Comparison of ENCODE assay signal across 11 cellular contexts in genomic region chr10:109889867-109890266, GRCh38. TPM values are rescaled to one million over a fixed set of nuclear protein-coding genes. Genes with fewer than 3 reads are reported as not detected.
DNase-seq lines count a peak whose midpoint lies in the region; ATAC-seq and TF ChIP-seq lines count a peak whose summit lies in the region.
"Had no signal": no experiment of that assay in that cellular context is flagged by ENCODE, and none has a peak within 500 bp of the region (broad histone marks: within the 10 kb centered on the region; RNA-seq: fewer than 3 reads in every experiment).

No MANE protein-coding gene starts in this region.

- no peaks in the 10 kb centered on the region for H3K9me3 ChIP-seq in osteoblast (ENCODE audit: low read depth, low read length)

- no peak overlapping the region for H3K4me3 ChIP-seq in osteoblast (ENCODE audit: insufficient read depth, low read length)

- H3K27ac ChIP-seq in osteoblast (ENCODE audit: low read depth, low read length): peak overlapping the region; percentile 76
- H3K27ac ChIP-seq: 22Rv1 had no signal

- no peak overlapping the region for H2AFZ ChIP-seq in osteoblast (ENCODE audit: low read length)

- H3K4me1 Mint-ChIP-seq in T-helper 2 cell treated with Interferon-gamma antibody and Interleukin-4, amounts not matched to agents 5 μg/mL and 100 μg/mL, for 36 hours (ENCODE audit: low read depth): peaks cover 30% of the 10 kb centered on the region
- H3K4me1 Mint-ChIP-seq in central memory CD8-positive, alpha-beta T cell: peaks cover 57% of the 10 kb centered on the region

- ATAC-seq in central memory CD8-positive, alpha-beta T cell (replicated peaks; ENCODE audit: extremely low read depth, poor library complexity, severe bottlenecking): no peak
- no peak for ATAC-seq in HG03025 (IDR thresholded peaks at IDR 0.05; ENCODE audit: low FRiP score, unreplicated experiment)

- peaks cover 21% of the 10 kb centered on the region for H3K36me3 ChIP-seq in osteoblast (ENCODE audit: insufficient read depth, low read length)

- H3K27ac Mint-ChIP-seq in T-helper 2 cell treated with Interferon-gamma antibody and Interleukin-4, amounts not matched to agents 5 μg/mL and 100 μg/mL, for 36 hours: peak overlapping the region; percentile 39
- peak overlapping the region; percentile 75 for H3K27ac Mint-ChIP-seq in central memory CD8-positive, alpha-beta T cell (ENCODE audit: low read depth)

- H3K36me3 Mint-ChIP-seq in T-helper 2 cell treated with Interferon-gamma antibody and Interleukin-4, amounts not matched to agents 5 μg/mL and 100 μg/mL, for 36 hours (ENCODE audit: low read depth): peaks cover 38% of the 10 kb centered on the region
- peaks cover 29% of the 10 kb centered on the region for H3K36me3 Mint-ChIP-seq in central memory CD8-positive, alpha-beta T cell (ENCODE audit: insufficient read depth)

- peaks cover 34% of the 10 kb centered on the region for H3K79me2 ChIP-seq in osteoblast (ENCODE audit: insufficient read depth, low read length)

- DNase-seq in T-helper 2 cell treated with Interferon-gamma antibody and Interleukin-4, amounts not matched to agents 5 μg/mL and 100 μg/mL, for 36 hours (ENCODE audit: low spot score): no peak
- DNase-seq in T-helper 2 cell: no peak
- DNase-seq in MV-4-11 (lab: John Stamatoyannopoulos, UW): peak; percentile 73
- DNase-seq in central memory CD8-positive, alpha-beta T cell (ENCODE audit: low spot score in 2 of 2): no peak
- peak; percentile 86 for DNase-seq in osteoblast (ENCODE audit: insufficient read length, low spot score, missing footprints)
- DNase-seq in DMS 273 treated with DMSO at 0.1 percent for 48 hours (lab: John Stamatoyannopoulos, UW): no peak
- DNase-seq in NCI-H524 treated with DMSO at 0.1 percent for 48 hours (lab: John Stamatoyannopoulos, UW): no peak
- DNase-seq: NCI-H345, T-helper 9 cell had no signal

- peak overlapping the region; percentile 40 for H3K4me2 ChIP-seq in osteoblast (ENCODE audit: insufficient read depth, low read length)

- H3K27me3 ChIP-seq in osteoblast (ENCODE audit: insufficient read depth, low read length): no peaks in the 10 kb centered on the region

- no peaks in the 10 kb centered on the region for H3K9me3 Mint-ChIP-seq in T-helper 2 cell treated with Interferon-gamma antibody and Interleukin-4, amounts not matched to agents 5 μg/mL and 100 μg/mL, for 36 hours
- H3K9me3 Mint-ChIP-seq in central memory CD8-positive, alpha-beta T cell: no peaks in the 10 kb centered on the region

- H3K4me3 Mint-ChIP-seq in T-helper 2 cell treated with Interferon-gamma antibody and Interleukin-4, amounts not matched to agents 5 μg/mL and 100 μg/mL, for 36 hours: no peak overlapping the region
- no peak overlapping the region for H3K4me3 Mint-ChIP-seq in central memory CD8-positive, alpha-beta T cell

- TF ChIP-seq CTCF in osteoblast (IDR thresholded peaks at IDR 0.05; ENCODE audit: extremely low read depth, low read depth, low read length): peak; percentile 14

- peaks cover 79% of the 10 kb centered on the region for H3K4me1 ChIP-seq in osteoblast (ENCODE audit: insufficient read depth, low read length)

- H4K20me1 ChIP-seq in osteoblast (ENCODE audit: insufficient read depth, low read length): peaks cover 8% of the 10 kb centered on the region

- no peaks in the 10 kb centered on the region for H3K27me3 Mint-ChIP-seq in T-helper 2 cell treated with Interferon-gamma antibody and Interleukin-4, amounts not matched to agents 5 μg/mL and 100 μg/mL, for 36 hours (ENCODE audit: low read depth)
- no peaks in the 10 kb centered on the region for H3K27me3 Mint-ChIP-seq in central memory CD8-positive, alpha-beta T cell

RNA-seq across cellular contexts. Expression of gene XPNPEP1, which starts 33.4 kb away (rescaled TPM):
- total RNA-seq in osteoblast: 123 and 140 TPM in 2 replicates

Comparison
In these comparisons a context has a peak if more than half of its experiments do, and no peak if none do; other contexts are left out.
1. DNase-seq: peak in MV-4-11 (single experiment) and osteoblast (single experiment); none in T-helper 2 cell treated with Interferon-gamma antibody and Interleukin-4, amounts not matched to agents 5 μg/mL and 100 μg/mL, for 36 hours (single experiment), T-helper 2 cell (0 of 5), central memory CD8-positive, alpha-beta T cell (0 of 2), DMS 273 treated with DMSO at 0.1 percent for 48 hours (single experiment) and NCI-H524 treated with DMSO at 0.1 percent for 48 hours (single experiment).